In the genomic region with DNA sequence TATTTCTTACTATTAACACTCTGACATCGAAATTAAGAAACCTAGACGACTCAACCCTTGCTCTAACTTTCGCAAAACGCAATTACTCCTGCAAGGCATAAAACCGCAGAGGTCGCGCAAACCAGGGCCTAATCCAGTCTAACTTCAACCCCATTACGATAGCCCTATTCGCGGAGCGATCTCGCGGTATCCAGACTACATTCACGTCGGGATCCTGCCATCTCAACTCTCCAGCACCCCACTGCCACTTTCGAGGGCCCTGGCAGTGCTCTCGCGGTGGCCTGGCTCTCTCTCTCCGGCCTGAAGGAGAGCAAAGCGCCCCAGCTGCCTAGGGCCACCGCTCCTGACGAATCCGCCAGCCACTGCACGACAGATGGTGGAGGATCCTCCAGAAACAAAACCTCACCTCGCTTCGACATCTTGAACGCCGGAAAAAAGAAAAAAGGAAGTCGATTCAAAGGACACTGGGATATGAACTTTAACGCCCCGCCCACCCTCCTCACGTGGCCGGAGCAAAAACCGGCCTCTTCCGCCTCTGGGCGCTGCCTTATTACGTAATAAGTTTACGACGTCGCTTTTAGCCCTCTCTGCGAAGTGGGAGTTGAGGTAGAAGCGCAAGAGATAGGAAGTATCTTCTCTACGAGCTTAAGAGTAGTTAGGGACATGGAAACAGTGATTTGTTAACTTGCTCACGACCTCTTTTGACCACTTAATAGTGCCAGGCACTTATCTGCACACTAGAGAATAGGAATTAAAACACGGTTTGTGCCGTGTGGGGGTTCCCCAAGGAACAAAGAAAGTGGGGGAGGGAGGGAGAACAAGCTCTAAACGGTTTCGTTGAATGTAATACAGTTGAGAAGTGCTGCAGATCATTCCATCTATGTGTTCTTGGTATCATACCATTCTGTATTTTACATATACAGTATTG, we compare ENCODE assay signal across 8 cellular contexts. TPM values are rescaled to one million over a fixed set of nuclear protein-coding genes. Genes with fewer than 3 reads are reported as not detected.
DNase-seq lines count a peak whose midpoint lies in the region; ATAC-seq and TF ChIP-seq lines count a peak whose summit lies in the region.

TSS of gene RPL23 (minus strand) at position 430 of the 928 bp plus-strand sequence. CDS start at position 419, 11 bp downstream.

- ATAC-seq in HG02798 (IDR thresholded peaks at IDR 0.05; ENCODE audit: poor library complexity, unreplicated experiment): peak; percentile 94

- peaks cover 29% of the 10 kb centered on the region for H3K4me1 Mint-ChIP-seq in type B pancreatic cell (ENCODE audit: unreplicated experiment)

- H3K27me3 Mint-ChIP-seq in type B pancreatic cell: no peaks in the 10 kb centered on the region

- H3K9me3 Mint-ChIP-seq in type B pancreatic cell: no peaks in the 10 kb centered on the region

- peak within 1 kb of the TSS; percentile 73 for H3K27ac ChIP-seq in adipose tissue (ENCODE audit: low read depth, low read length)

- H3K36me3 Mint-ChIP-seq in type B pancreatic cell: peaks cover 50% of the 10 kb centered on the region

- H3K4me3 ChIP-seq in GM12865 (ENCODE audit: low read depth, low read length): peak within 1 kb of the TSS; percentile 73

- 0 to 1% (median 1%) methylated on average over 48 of the region's 48 CpGs for WGBS in adipose tissue, 3 donors

- intact Hi-C loops in cardiac septum (cut with DNase I) (loop anchor here (1.0 kb wide), 1 partner anchor 28 kb away; the partner anchor contains the start of gene CWC25), posterior cingulate gyrus (cut with DNase I) (loop anchor here (1.0 kb wide), 2 partner anchors 14 to 28 kb away; partner anchors contain the start of gene CWC25)

- TF ChIP-seq CTCF in GM12865 (IDR thresholded peaks at IDR 0.05; ENCODE audit: insufficient read depth, low read depth, low read length, missing control alignments) (no peak), type B pancreatic cell (conservative IDR thresholded peaks at IDR 0.05) (no peak)

- DNase-seq in GM12865 (ENCODE audit: low read depth) (peak; percentile 98), NCI-H146 treated with DMSO at 0.1 percent for 48 hours (lab: John Stamatoyannopoulos, UW; ENCODE audit: unreplicated experiment) (peak; percentile 94), T-helper 1 cell (peak; percentile 78 to 96 (median 87)), cardiac septum (ENCODE audit: low spot score) (peak; percentile 96), posterior cingulate gyrus (peak; percentile 84 to 99 (median 91)), type B pancreatic cell (ENCODE audit: extremely low spot score, unreplicated experiment) (peak; percentile 92)

- H3K4me3 Mint-ChIP-seq in type B pancreatic cell: peak within 1 kb of the TSS; percentile 97

- H3K27ac Mint-ChIP-seq in type B pancreatic cell: peak within 1 kb of the TSS; percentile 99

RNA-seq across cellular contexts. Expression of gene RPL23, which starts in this region (rescaled TPM):
- polyA plus RNA-seq in adipose tissue: 1,000 to 10,000 TPM; 1,758 to 5,491 (median 3,544) TPM
- 564 TPM for total RNA-seq in cardiac septum
- 1,908 and 1,925 TPM in 2 replicates for total RNA-seq in type B pancreatic cell (ENCODE audit: low replicate concordance)

Comparison
In these comparisons a context has a peak if more than half of its experiments do, and no peak if none do; other contexts are left out.
1. Peak in every context shown above with its lines: DNase-seq, ATAC-seq, H3K4me3 ChIP-seq and H3K27ac ChIP-seq.